23 cellular contexts compared by ENCODE assay signal in the genomic region with DNA sequence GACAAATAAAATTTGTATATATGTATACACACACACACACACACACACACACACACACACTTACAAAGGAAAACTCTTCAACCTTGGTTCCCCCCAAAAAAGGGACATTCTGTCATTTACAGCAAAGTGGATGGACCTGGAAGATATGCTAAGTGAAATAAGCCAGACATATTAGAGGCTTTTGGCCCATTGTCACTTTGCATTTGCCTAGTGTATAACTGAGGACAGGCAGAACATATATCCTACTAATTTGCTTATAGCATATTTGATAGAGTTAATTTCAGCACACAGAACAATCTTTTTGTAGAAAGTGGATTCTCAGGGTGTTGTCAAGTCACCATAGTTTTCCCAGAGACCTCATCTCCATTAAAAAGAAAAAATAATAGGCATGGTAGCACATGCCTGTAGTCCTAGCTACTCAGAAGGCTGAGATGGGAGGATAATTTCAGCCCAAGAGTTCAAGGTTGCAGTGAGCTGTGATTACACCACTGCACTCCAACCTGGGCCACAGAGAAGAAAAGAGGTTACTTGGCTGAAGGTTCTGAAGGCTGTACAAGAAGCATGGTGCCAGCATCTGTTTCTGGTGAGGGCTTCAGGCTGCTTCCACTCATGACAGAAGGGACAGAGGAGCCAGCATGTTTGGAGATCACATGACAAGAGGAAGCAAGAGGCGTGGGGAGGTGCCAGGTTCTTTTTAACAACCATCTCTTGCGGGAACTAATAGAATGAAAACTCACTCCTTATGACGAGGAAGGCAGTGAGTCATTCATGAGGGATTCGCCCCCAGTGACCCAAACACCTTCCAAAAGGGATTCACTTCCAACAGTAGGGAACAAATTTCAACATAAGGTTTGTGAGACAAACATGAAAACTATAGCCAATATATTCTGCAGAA.
DNase-seq lines count a peak whose midpoint lies in the region; ATAC-seq and TF ChIP-seq lines count a peak whose summit lies in the region.
"Had no signal": no experiment of that assay in that cellular context is flagged by ENCODE, and none has a peak within 500 bp of the region (broad histone marks: within the 10 kb centered on the region; RNA-seq: fewer than 3 reads in every experiment).

No MANE protein-coding gene starts in this region.

- in situ Hi-C loops in brain microvascular endothelial cell (cut with HindIII; ENCODE audit: low pct_ligation_motif_present, low sequenced_read_pairs) = no loop called here

- H3K4me3 ChIP-seq in brain microvascular endothelial cell (ENCODE audit: low read depth, low read length) = no peak overlapping the region
- H3K4me3 ChIP-seq: BLaER1 treated with 17β-estradiol and CSF1 and Interleukin-3, amounts not matched to agents 10 nM and 100 nM; HAP-1; lung; neural progenitor cell; sigmoid colon; upper lobe of right lung had no signal

- H3K4me1 ChIP-seq in foreskin keratinocyte = peaks cover 11% of the 10 kb centered on the region
- H3K4me1 ChIP-seq: BLaER1 treated with 17β-estradiol and CSF1 and Interleukin-3, amounts not matched to agents 10 nM and 100 nM; HAP-1; neural progenitor cell; sigmoid colon; upper lobe of right lung had no signal

- H3K27ac ChIP-seq in brain microvascular endothelial cell (no peak overlapping the region), foreskin keratinocyte (no peak overlapping the region)
- H3K27ac ChIP-seq: BLaER1 treated with 17β-estradiol and CSF1 and Interleukin-3, amounts not matched to agents 10 nM and 100 nM; neural progenitor cell; sigmoid colon; upper lobe of right lung had no signal

- DNase-seq in EL = peak; percentile 45
- peak; percentile 39 for DNase-seq in M059J (ENCODE audit: low read depth)
- DNase-seq in brain microvascular endothelial cell = peak; percentile 36
- DNase-seq in foreskin keratinocyte = peak; percentile 38 to 78
- DNase-seq in DMS79 treated with DMSO at 0.1 percent for 48 hours (lab: John Stamatoyannopoulos, UW) = no peak
- DNase-seq in GM10266 (ENCODE audit: extremely low spot score) = no peak
- no peak for DNase-seq in NCI-H1694 treated with DMSO at 0.1 percent for 48 hours (lab: John Stamatoyannopoulos, UW)
- DNase-seq: activated CD4-positive, alpha-beta T cell treated with anti-CD3 and anti-CD28 coated beads for 36 hours; activated naive CD8-positive, alpha-beta T cell treated with anti-CD3 and anti-CD28 coated beads for 36 hours; islet precursor cell; NCI-H1436 treated with DMSO at 0.1 percent for 48 hours; NCI-H2171 treated with DMSO at 0.1 percent for 48 hours; NCI-H69; posterior cingulate gyrus; Right ventricle myocardium superior; sigmoid colon; substantia nigra; upper lobe of right lung had no signal

- TF ChIP-seq CTCF in brain microvascular endothelial cell (IDR thresholded peaks at IDR 0.05; ENCODE audit: low read depth, low read length, missing control alignments) = no peak
- TF ChIP-seq CTCF in foreskin keratinocyte (conservative IDR thresholded peaks at IDR 0.05) = no peak
- no peak for TF ChIP-seq CTCF in GM10266 (IDR thresholded peaks at IDR 0.05; ENCODE audit: control insufficient read depth, insufficient read depth, low read depth, missing control alignments)

- no peaks in the 10 kb centered on the region for H3K27me3 ChIP-seq in brain microvascular endothelial cell (replicated peaks)
- H3K27me3 ChIP-seq in foreskin keratinocyte = no peaks in the 10 kb centered on the region
- H3K27me3 ChIP-seq: BLaER1 treated with 17β-estradiol and CSF1 and Interleukin-3, amounts not matched to agents 10 nM and 100 nM; neural progenitor cell; sigmoid colon; upper lobe of right lung had no signal

- no peaks in the 10 kb centered on the region for H3K36me3 ChIP-seq in brain microvascular endothelial cell (replicated peaks)
- H3K36me3 ChIP-seq: BLaER1 treated with 17β-estradiol and CSF1 and Interleukin-3, amounts not matched to agents 10 nM and 100 nM; HAP-1; neural progenitor cell; sigmoid colon; upper lobe of right lung had no signal

- ATAC-seq in foreskin keratinocyte = peak; percentile 97
- ATAC-seq in GM19023 (IDR thresholded peaks at IDR 0.05; ENCODE audit: unreplicated experiment) = no peak
- ATAC-seq: activated CD4-positive, alpha-beta T cell treated with anti-CD3 and anti-CD28 coated beads for 36 hours; upper lobe of right lung had no signal

Comparison
In these comparisons a context has a peak if more than half of its experiments do, and no peak if none do; other contexts are left out.
1. DNase-seq: peak in EL (single experiment), M059J (single experiment), brain microvascular endothelial cell (single experiment) and foreskin keratinocyte (2 of 2); none in DMS79 treated with DMSO at 0.1 percent for 48 hours (single experiment), GM10266 (single experiment) and NCI-H1694 treated with DMSO at 0.1 percent for 48 hours (single experiment).